ENCODE assay signal across 12 cellular contexts in the genomic region with DNA sequence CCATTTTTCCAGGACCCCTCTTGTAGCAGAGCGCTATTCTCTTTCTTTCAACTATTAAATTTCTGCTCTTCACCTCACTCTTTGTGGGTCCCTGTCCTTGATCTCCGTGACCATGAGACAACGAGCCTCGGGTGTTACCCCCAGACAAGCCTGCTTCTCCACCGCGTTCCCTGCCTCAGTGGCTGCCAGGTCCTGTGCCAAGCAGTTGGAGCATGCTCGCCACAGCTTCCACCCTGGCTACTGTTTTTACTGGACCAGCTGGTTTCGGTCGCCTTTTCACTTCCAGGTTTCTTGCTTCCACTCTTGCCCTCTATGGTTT. TPM values are rescaled to one million over a fixed set of nuclear protein-coding genes. Genes with fewer than 3 reads are reported as not detected.
DNase-seq lines count a peak whose midpoint lies in the region; FAIRE-seq and TF ChIP-seq lines count a peak whose summit lies in the region.
"Had no signal": no experiment of that assay in that cellular context is flagged by ENCODE, and none has a peak within 500 bp of the region (broad histone marks: within the 10 kb centered on the region; RNA-seq: fewer than 3 reads in every experiment).

No MANE protein-coding gene starts in this region.

- no peak overlapping the region for H3K4me3 ChIP-seq in MM.1S (ENCODE audit: low read length)
- peak overlapping the region; percentile 61 for H3K4me3 ChIP-seq in coronary artery
- H3K4me3 ChIP-seq in kidney (ENCODE audit: low read length in 2 of 2) = peak overlapping the region; percentile 25 to 58
- H3K4me3 ChIP-seq in stomach smooth muscle (ENCODE audit: low read length in 2 of 2) = peak overlapping the region; percentile 45 to 67
- peak overlapping the region in 1 of 2 donors; percentile 5 for H3K4me3 ChIP-seq in testis

- no peak for TF ChIP-seq POLR2A in testis (IDR thresholded peaks at IDR 0.05)

- no peaks in the 10 kb centered on the region for H3K9me3 ChIP-seq in MM.1S (replicated peaks; ENCODE audit: insufficient read depth, low read length)
- no peaks in the 10 kb centered on the region for H3K9me3 ChIP-seq in kidney (ENCODE audit: control insufficient read depth in 1 of 2, low read length in 2 of 2)
- H3K9me3 ChIP-seq in stomach smooth muscle (ENCODE audit: control insufficient read depth in 2 of 2, low read length in 2 of 2) = no peaks in the 10 kb centered on the region
- no peaks in the 10 kb centered on the region for H3K9me3 ChIP-seq in testis

- H3K9me2 ChIP-seq in MM.1S (replicated peaks; ENCODE audit: insufficient read depth, low read length) = no peaks in the 10 kb centered on the region

- H3K27me3 ChIP-seq in MM.1S (replicated peaks; ENCODE audit: insufficient read depth, low read length) (no peaks in the 10 kb centered on the region), stomach smooth muscle (ENCODE audit: control insufficient read depth in 1 of 2, insufficient read depth in 2 of 2, low read length in 2 of 2) (no peaks in the 10 kb centered on the region), testis (no peaks in the 10 kb centered on the region)

- 15 to 25% methylated on average over 9 of the region's 9 CpGs for WGBS in testis, 2 donors

- H3F3A ChIP-seq in MM.1S (ENCODE audit: insufficient read depth, low read length) = peaks cover 14% of the 10 kb centered on the region; the same call in 1 of the 2 replicates

- no peak overlapping the region for H3K9ac ChIP-seq in MM.1S (ENCODE audit: low read length)
- H3K9ac ChIP-seq in kidney (ENCODE audit: low read length in 2 of 2) = no peak overlapping the region
- peak overlapping the region; percentile 21 to 34 for H3K9ac ChIP-seq in stomach smooth muscle (ENCODE audit: low read length in 2 of 2)

- no peak for FAIRE-seq in kidney (lab: Jason Lieb, UNC)
- FAIRE-seq: G401.6 had no signal

- H3K4me1 ChIP-seq in MM.1S (ENCODE audit: low read length) (peaks cover 52% of the 10 kb centered on the region), kidney (ENCODE audit: control insufficient read depth in 1 of 2, insufficient read depth in 1 of 2, low read depth in 1 of 2, low read length in 2 of 2) (peaks cover 14 to 15% of the 10 kb centered on the region in 2 donors), stomach smooth muscle (ENCODE audit: control insufficient read depth, insufficient read depth, low read length) (peaks cover 32% of the 10 kb centered on the region), testis (peaks cover 27% of the 10 kb centered on the region)

- H3K27ac ChIP-seq in MM.1S (ENCODE audit: low read length) (peak overlapping the region; percentile 10; the same call in 1 of the 2 replicates), coronary artery (no peak overlapping the region), kidney (ENCODE audit: low read depth in 2 of 2, low read length in 2 of 2) (no peak overlapping the region), stomach smooth muscle (ENCODE audit: low read length) (no peak overlapping the region), testis (no peak overlapping the region)

- no peak for DNase-seq in MM.1S
- no peak for DNase-seq in coronary artery (ENCODE audit: low spot score)
- no peak for DNase-seq in kidney
- DNase-seq in testis = no peak
- DNase-seq in LoVo (ENCODE audit: low spot score) = no peak
- DNase-seq in activated T-cell treated with anti-CD3 and anti-CD28 coated beads, Interleukin-2, amount 50 U/mL, for 1 hour = no peak
- no peak for DNase-seq in NCI-H226
- DNase-seq: activated CD8-positive, alpha-beta memory T cell treated with anti-CD3 and anti-CD28 coated beads for 24 hours; midbrain; NCI-H1417 treated with DMSO at 0.1 percent for 48 hours had no signal

- peaks cover 49% of the 10 kb centered on the region for H3K79me2 ChIP-seq in MM.1S (ENCODE audit: low read length)

- H3K36me3 ChIP-seq in MM.1S (replicated peaks; ENCODE audit: insufficient read depth, low read length) (peaks cover 5% of the 10 kb centered on the region; the same call in 1 of the 2 replicates), kidney (ENCODE audit: control insufficient read depth in 1 of 2, insufficient read depth in 2 of 2, low read length in 2 of 2) (peaks cover 0 to 14% of the 10 kb centered on the region in 2 donors), stomach smooth muscle (ENCODE audit: control insufficient read depth in 2 of 2, insufficient read depth in 2 of 2, low read length in 2 of 2) (peaks cover 0 to 2% of the 10 kb centered on the region in 2 donors), testis (ENCODE audit: low read depth, missing control alignments) (no peaks in the 10 kb centered on the region)

- H2AFZ ChIP-seq in MM.1S (ENCODE audit: low read length) = no peak overlapping the region

- H3K4me2 ChIP-seq in MM.1S (ENCODE audit: low read depth, low read length) = 0 out of 2 replicates have a peak overlapping the region, but pooled peaks have one; percentile 4

- intact Hi-C loops in kidney (cut with DNase I) = no loop called here
- intact Hi-C loops in testis (cut with DNase I; ENCODE audit: low total_unique reads) = no loop called here

- H4K20me1 ChIP-seq in MM.1S (ENCODE audit: insufficient read depth, low read length) = no peaks in the 10 kb centered on the region

- no peak for TF ChIP-seq CTCF in MM.1S (IDR thresholded peaks at IDR 0.05; ENCODE audit: low read length)
- no peak for TF ChIP-seq CTCF in coronary artery (IDR thresholded peaks at IDR 0.05)
- TF ChIP-seq CTCF in kidney (IDR thresholded peaks at IDR 0.05; ENCODE audit: borderline replicate concordance, extremely low read depth, insufficient read depth) = no peak
- no peak for TF ChIP-seq CTCF in testis (IDR thresholded peaks at IDR 0.05)

RNA-seq across cellular contexts. Expression of gene TP53RK, which starts 5.7 kb away (rescaled TPM):
- total RNA-seq in kidney = 11.0 TPM
- 9.3 TPM for polyA plus RNA-seq in kidney (ENCODE audit: insufficient read depth, low read depth, low replicate concordance)
- total RNA-seq in testis = 10 to 100 TPM; 23.4 to 25.8 TPM
- 20.9 TPM for polyA plus RNA-seq in testis (ENCODE audit: insufficient read depth, low read depth, low replicate concordance)

RNA-seq across cellular contexts. Expression of gene SLC2A10, which starts 25.9 kb away (rescaled TPM):
- total RNA-seq in kidney = 7.1 TPM
- polyA plus RNA-seq in kidney (ENCODE audit: insufficient read depth, low read depth, low replicate concordance) = 3.7 TPM
- total RNA-seq in testis = 10 to 100 TPM; 12.0 to 12.2 TPM
- polyA plus RNA-seq in testis (ENCODE audit: insufficient read depth, low read depth, low replicate concordance) = 4.8 TPM

RNA-seq across cellular contexts. Expression of gene SLC13A3, which starts 32.3 kb away (rescaled TPM):
- 31.5 TPM for total RNA-seq in kidney
- 241 TPM for polyA plus RNA-seq in kidney (ENCODE audit: insufficient read depth, low read depth, low replicate concordance)
- total RNA-seq in testis = 1 to 10 TPM; 3.2 to 4.1 TPM
- 9.1 TPM for polyA plus RNA-seq in testis (ENCODE audit: insufficient read depth, low read depth, low replicate concordance)

Comparison
In these comparisons a context has a peak if more than half of its experiments do, and no peak if none do; other contexts are left out.
1. H3K9ac ChIP-seq: peak in stomach smooth muscle (2 of 2); none in MM.1S (single experiment) and kidney (0 of 2).